11 cellular contexts compared by ENCODE assay signal in genomic region chr10:79267449-79267848, GRCh38.
DNase-seq lines count a peak whose midpoint lies in the region; ATAC-seq and TF ChIP-seq lines count a peak whose summit lies in the region.
"Had no signal": no experiment of that assay in that cellular context is flagged by ENCODE, and none has a peak within 500 bp of the region (broad histone marks: within the 10 kb centered on the region; RNA-seq: fewer than 3 reads in every experiment).

No MANE protein-coding gene starts in this region.

- no peak overlapping the region for H3K4me2 ChIP-seq in H9 (ENCODE audit: insufficient read depth, insufficient read length, low read length)

- no peak overlapping the region for H2BK12ac ChIP-seq in H9 (ENCODE audit: insufficient read length, low read depth, low read length)

- H3K4ac ChIP-seq in H9 (ENCODE audit: low read depth, low read length): no peak overlapping the region

- H2BK5ac ChIP-seq in H9 (ENCODE audit: insufficient read length, low read length): no peak overlapping the region

- no peak for ATAC-seq in naive B cell (ENCODE audit: low read depth in 2 of 2)
- no peak for ATAC-seq in HG03196 (IDR thresholded peaks at IDR 0.05; ENCODE audit: unreplicated experiment)
- no peak for ATAC-seq in HG03175 (IDR thresholded peaks at IDR 0.05; ENCODE audit: unreplicated experiment)
- ATAC-seq in GM21825 (IDR thresholded peaks at IDR 0.05; ENCODE audit: unreplicated experiment): no peak

- H3K27ac Mint-ChIP-seq in H9 (peak overlapping the region in 1 of 3 experiments; percentile 22; a peak in 1 of 7 replicates), naive B cell (peak overlapping the region in 4 of 6 donors; percentile 19 to 83 (median 74))

- H3K4me3 Mint-ChIP-seq in H9 (no peak overlapping the region), naive B cell (peak overlapping the region in 4 of 8 donors; percentile 15 to 82 (median 41))
- H3K4me3 Mint-ChIP-seq: CD4-positive, alpha-beta memory T cell had no signal

- H2AFZ ChIP-seq in ACC112 (ENCODE audit: low read length, unreplicated experiment) (no peak overlapping the region), H9 (ENCODE audit: low read length) (no peak overlapping the region)

- no CpG with 5 or more reads among the region's 2 CpGs for WGBS in H9 (ENCODE audit: extremely low coverage, insufficient read length, low lambda C conversion rate)

- no peak overlapping the region for H3K9ac ChIP-seq in H9 (ENCODE audit: extremely low read depth, insufficient read length, low read length)

- no peak overlapping the region for H3K18ac ChIP-seq in H9 (ENCODE audit: insufficient read length, low read depth, low read length)

- H3K27me3 Mint-ChIP-seq in H9 (ENCODE audit: low read depth) (no peaks in the 10 kb centered on the region), naive B cell (no peaks in the 10 kb centered on the region)
- H3K27me3 Mint-ChIP-seq: CD4-positive, alpha-beta memory T cell had no signal

- H2BK15ac ChIP-seq in H9 (ENCODE audit: low read depth, low read length): no peak overlapping the region

- H3K4me3 ChIP-seq in ACC112 (ENCODE audit: low read depth, low read length): 0 out of 2 replicates have a peak overlapping the region, but pooled peaks have one; percentile 51

- no peaks in the 10 kb centered on the region for H3K23me2 ChIP-seq in H9 (ENCODE audit: insufficient read length, low read depth, low read length, poor library complexity, severe bottlenecking)

- H3K27ac ChIP-seq in ACC112 (ENCODE audit: low read depth, low read length) (peak overlapping the region; percentile 96), H9 (ENCODE audit: insufficient read length, low read depth, low read length) (no peak overlapping the region), cingulate gyrus (ENCODE audit: low read depth, low read length) (peak overlapping the region; percentile 93)

- H3K23ac ChIP-seq in H9 (ENCODE audit: insufficient read length, low read depth, low read length): no peak overlapping the region

- no peak overlapping the region for H3K14ac ChIP-seq in H9 (ENCODE audit: insufficient read depth, low read length)

- DNase-seq in H9 (no peak), naive B cell (no peak), DMS79 treated with DMSO at 0.1 percent for 48 hours (lab: John Stamatoyannopoulos, UW) (no peak)
- DNase-seq: activated T-cell treated with anti-CD3 and anti-CD28 coated beads for 4 hours; CD4-positive, alpha-beta memory T cell; NCI-H146 had no signal

- peak; percentile 41; the same call in 2 of the 3 replicates for TF ChIP-seq CTCF in H9 (conservative IDR thresholded peaks at IDR 0.05)

- no peaks in the 10 kb centered on the region for H3K9me3 Mint-ChIP-seq in H9
- H3K9me3 Mint-ChIP-seq in naive B cell: no peaks in the 10 kb centered on the region
- H3K9me3 Mint-ChIP-seq: CD4-positive, alpha-beta memory T cell had no signal

- no peaks in the 10 kb centered on the region for H3K27me3 ChIP-seq in ACC112 (ENCODE audit: insufficient read depth, low read length)
- H3K27me3 ChIP-seq in H9 (ENCODE audit: insufficient read depth, low read length): no peaks in the 10 kb centered on the region

- H3K4me1 ChIP-seq in ACC112 (ENCODE audit: control insufficient read depth, insufficient read depth, low read length, unreplicated experiment) (peaks cover 51% of the 10 kb centered on the region), H9 (ENCODE audit: insufficient read depth, low read length) (no peaks in the 10 kb centered on the region)

- H3K4me1 Mint-ChIP-seq in H9: peaks cover 8 to 29% of the 10 kb centered on the region in 2 experiments
- peaks cover 56 to 86% (median 82%) of the 10 kb centered on the region in 3 donors for H3K4me1 Mint-ChIP-seq in naive B cell

- no peak overlapping the region for H2AK5ac ChIP-seq in H9 (ENCODE audit: insufficient read length, low read length)

- no peaks in the 10 kb centered on the region for H3K79me1 ChIP-seq in H9 (ENCODE audit: insufficient read depth, low read depth, low read length, poor library complexity, severe bottlenecking)

- no peak overlapping the region for H2BK120ac ChIP-seq in H9 (ENCODE audit: low read depth, low read length, poor library complexity, severe bottlenecking)

- no peaks in the 10 kb centered on the region for H3K36me3 ChIP-seq in ACC112 (ENCODE audit: insufficient read depth, low read length)

- H3K9me3 ChIP-seq in H9 (ENCODE audit: control insufficient read depth, low read depth, low read length): no peaks in the 10 kb centered on the region

- no peak overlapping the region for H4K91ac ChIP-seq in H9 (ENCODE audit: insufficient read length, low read depth, low read length)

- no peak overlapping the region for H2BK20ac ChIP-seq in H9 (ENCODE audit: low read depth, low read length, poor library complexity, severe bottlenecking)

- no peak overlapping the region for H4K5ac ChIP-seq in H9 (ENCODE audit: insufficient read length, low read depth, low read length)

- no peak overlapping the region for H3T11ph ChIP-seq in H9 (ENCODE audit: low read length)

- no peak overlapping the region for H4K8ac ChIP-seq in H9 (replicated peaks; ENCODE audit: insufficient read length, low read depth, low read length)

- H3K56ac ChIP-seq in H9 (ENCODE audit: insufficient read length, low read depth, low read length): no peak overlapping the region

- H3K36me3 Mint-ChIP-seq in H9 (ENCODE audit: insufficient read depth in 1 of 3, low read depth in 3 of 3) (peaks cover 0 to 10% (median 8%) of the 10 kb centered on the region in 3 experiments; a peak in 5 of 7 replicates), naive B cell (no peaks in the 10 kb centered on the region)

- H3K79me2 ChIP-seq in ACC112 (ENCODE audit: control insufficient read depth, insufficient read depth, low read length, unreplicated experiment) (peaks cover 39% of the 10 kb centered on the region), H9 (ENCODE audit: insufficient read depth, low read length) (no peaks in the 10 kb centered on the region)

- no peaks in the 10 kb centered on the region for H4K20me1 ChIP-seq in H9 (ENCODE audit: control insufficient read depth, insufficient read depth, insufficient read length)
